Comparison of ENCODE assay signal across 25 cellular contexts in genomic region chr3:190375250-190375649, GRCh38. TPM values are rescaled to one million over a fixed set of nuclear protein-coding genes. Genes with fewer than 3 reads are reported as not detected.
DNase-seq lines count a peak whose midpoint lies in the region; ATAC-seq, FAIRE-seq and TF ChIP-seq lines count a peak whose summit lies in the region.
"Had no signal": no experiment of that assay in that cellular context is flagged by ENCODE, and none has a peak within 500 bp of the region (broad histone marks: within the 10 kb centered on the region; RNA-seq: fewer than 3 reads in every experiment).

No MANE protein-coding gene starts in this region.

- H3K4me1 ChIP-seq in SJCRH30, result peaks cover 12% of the 10 kb centered on the region
- H3K4me1 ChIP-seq: parathyroid adenoma had no signal

- H3K27ac ChIP-seq in SJCRH30, result no peak overlapping the region
- H3K27ac ChIP-seq: parathyroid adenoma, thyroid gland had no signal

- H3K4me3 ChIP-seq in bronchial epithelial cell (ENCODE audit: low read depth, low read length) (no peak overlapping the region), SJCRH30 (no peak overlapping the region)
- H3K4me3 ChIP-seq: esophagus squamous epithelium, lung, thyroid gland had no signal

- H3K27me3 ChIP-seq in bronchial epithelial cell (ENCODE audit: control insufficient read depth, insufficient read depth, low read length) (no peaks in the 10 kb centered on the region), SJCRH30 (no peaks in the 10 kb centered on the region)
- H3K27me3 ChIP-seq: esophagus squamous epithelium, thyroid gland had no signal

- TF ChIP-seq POLR2A in H54 (IDR thresholded peaks at IDR 0.05; ENCODE audit: low read depth, low read length), result no peak

- TF ChIP-seq CTCF in bronchial epithelial cell (IDR thresholded peaks at IDR 0.05; ENCODE audit: insufficient read depth, low read length, severe bottlenecking), result no peak

- no peaks in the 10 kb centered on the region for H3K9me3 ChIP-seq in SJCRH30 (replicated peaks)
- H3K9me3 ChIP-seq: esophagus squamous epithelium, thyroid gland had no signal

- FAIRE-seq in H54 (lab: Jason Lieb, UNC) (peak; percentile 55), bronchial epithelial cell (lab: Jason Lieb, UNC) (no peak)
- FAIRE-seq: TTC549 had no signal

- no peaks in the 10 kb centered on the region for H3K36me3 ChIP-seq in bronchial epithelial cell (ENCODE audit: control insufficient read depth, insufficient read depth, low read length)
- H3K36me3 ChIP-seq in SJCRH30, result no peaks in the 10 kb centered on the region
- H3K36me3 ChIP-seq: esophagus squamous epithelium, thyroid gland had no signal

- no peak for DNase-seq in H54 (ENCODE audit: insufficient read length, low spot score)
- DNase-seq in NOMO-1 treated with DMSO at 0.1 percent for 48 hours (lab: John Stamatoyannopoulos, UW; ENCODE audit: unreplicated experiment), result peak; percentile 93
- peak; percentile 37 for DNase-seq in bronchial epithelial cell (ENCODE audit: low read depth)
- peak; percentile 3 to 52 for DNase-seq in lung microvascular endothelial cell (ENCODE audit: low read depth in 2 of 2)
- DNase-seq in RPMI8226, result no peak
- DNase-seq in SJCRH30, result no peak
- DNase-seq in NCI-H1694 (lab: John Stamatoyannopoulos, UW), result no peak
- DNase-seq: activated CD4-positive, alpha-beta T cell treated with anti-CD3 and anti-CD28 coated beads, Interleukin-2, amount 50 U/mL, for 1 hour; activated gamma-delta T cell; amniotic stem cell; central memory CD4-positive, alpha-beta T cell; esophagus squamous epithelium; glutamatergic neuron; HFFc6; KG1; naive thymus-derived CD4-positive, alpha-beta T cell; NCI-H526 treated with DMSO at 0.1 percent for 48 hours; PC-3; stimulated activated naive CD4-positive, alpha-beta T cell treated with Interleukin-2 at 50 U/mL for 16 hours; thyroid gland had no signal

- no peak for ATAC-seq in HG02885 (IDR thresholded peaks at IDR 0.05; ENCODE audit: poor library complexity, unreplicated experiment)
- ATAC-seq: naive thymus-derived CD4-positive, alpha-beta T cell; SK-N-SH treated with all-trans-retinoic acid at 6 μM for 48 hours had no signal

RNA-seq across cellular contexts. Expression of gene CLDN16, which starts 12.7 kb away (rescaled TPM):
- total RNA-seq in bronchial epithelial cell, result 0.26 and 0.51 TPM in 2 replicates
- not detected in 2 replicates for total RNA-seq in lung microvascular endothelial cell
- not detected in 2 replicates for total RNA-seq in SJCRH30 (2014; rRNA removed; shearing (Covaris generic))
- total RNA-seq: naive thymus-derived CD4-positive, alpha-beta T cell; PC-3 had no signal

RNA-seq across cellular contexts. Expression of gene CLDN1, which starts 53.0 kb away (rescaled TPM):
- total RNA-seq in bronchial epithelial cell (26.6 and 73.2 TPM in 2 replicates), lung microvascular endothelial cell (0.20 and 0.44 TPM in 2 replicates)
- total RNA-seq in SJCRH30 (2014; rRNA removed; shearing (Covaris generic)), result 0.25 and 0.42 TPM in 2 replicates

Comparison
In these comparisons a context has a peak if more than half of its experiments do, and no peak if none do; other contexts are left out.
1. DNase-seq: peak in NOMO-1 treated with DMSO at 0.1 percent for 48 hours (single experiment), bronchial epithelial cell (single experiment) and lung microvascular endothelial cell (2 of 2); none in H54 (single experiment), RPMI8226 (single experiment), SJCRH30 (0 of 2) and NCI-H1694 (single experiment).
2. RNA of gene CLDN1, which starts 53.0 kb away (total RNA-seq): 26.6 to 73.2 TPM in bronchial epithelial cell; 0.25 to 0.42 TPM in SJCRH30 and 0.20 to 0.44 TPM in lung microvascular endothelial cell; every median in the first group is over 10 times any median in the second.